Comparison of ENCODE assay signal across 17 cellular contexts in genomic region chr20:5116875-5117274, GRCh38. TPM values are rescaled to one million over a fixed set of nuclear protein-coding genes. Genes with fewer than 3 reads are reported as not detected.
DNase-seq lines count a peak whose midpoint lies in the region; ATAC-seq and TF ChIP-seq lines count a peak whose summit lies in the region.
"Had no signal": no experiment of that assay in that cellular context is flagged by ENCODE, and none has a peak within 500 bp of the region (broad histone marks: within the 10 kb centered on the region; RNA-seq: fewer than 3 reads in every experiment).

No MANE protein-coding gene starts in this region.

- H3K4me3 Mint-ChIP-seq in activated naive CD4-positive, alpha-beta T cell treated with anti-CD3 and anti-CD28 coated beads, Interleukin-2, amount 50 U/mL, for 24 hours, result peak overlapping the region; percentile 90
- peak overlapping the region; percentile 97 for H3K4me3 Mint-ChIP-seq in activated T-helper 17 cell treated with anti-CD3 and anti-CD28 coated beads, Interleukin-2, amount 50 U/mL, for 72 hours
- no peak overlapping the region for H3K4me3 Mint-ChIP-seq in neural progenitor cell

- H3K9ac ChIP-seq in neural progenitor cell, result peak overlapping the region; percentile 90

- intact Hi-C loops in right cardiac atrium (cut with DNase I), result no loop called here

- H3K36me3 ChIP-seq in KOPT-K1 (ENCODE audit: insufficient read depth, low read length) (peaks cover 59% of the 10 kb centered on the region), neural progenitor cell (peaks cover 27% of the 10 kb centered on the region)

- peaks cover 24% of the 10 kb centered on the region for H3K4me1 ChIP-seq in neural progenitor cell
- H3K4me1 ChIP-seq in right cardiac atrium (ENCODE audit: control insufficient read depth, insufficient read depth, low read length), result peaks cover 4% of the 10 kb centered on the region

- WGBS in right cardiac atrium, result 78% methylated on average over 3 of the region's 3 CpGs

- H3K4me2 ChIP-seq in neural progenitor cell, result peak overlapping the region; percentile 86

- H3K4me1 Mint-ChIP-seq in activated naive CD4-positive, alpha-beta T cell treated with anti-CD3 and anti-CD28 coated beads, Interleukin-2, amount 50 U/mL, for 24 hours, result peaks cover 43% of the 10 kb centered on the region
- H3K4me1 Mint-ChIP-seq in activated T-helper 17 cell treated with anti-CD3 and anti-CD28 coated beads, Interleukin-2, amount 50 U/mL, for 72 hours, result peaks cover 34% of the 10 kb centered on the region
- H3K4me1 Mint-ChIP-seq in neural progenitor cell, result peaks cover 42% of the 10 kb centered on the region

- H3K27ac ChIP-seq in KOPT-K1 (ENCODE audit: low read depth, low read length, poor library complexity, severe bottlenecking), result peak overlapping the region; percentile 17
- H3K27ac ChIP-seq in neural progenitor cell, result no peak overlapping the region
- H3K27ac ChIP-seq in right cardiac atrium (ENCODE audit: low read length), result no peak overlapping the region
- H3K27ac ChIP-seq: right atrium auricular region, SJCRH30 had no signal

- TF ChIP-seq CTCF in neural progenitor cell (IDR thresholded peaks at IDR 0.05), result no peak

- H3K27me3 Mint-ChIP-seq in activated naive CD4-positive, alpha-beta T cell treated with anti-CD3 and anti-CD28 coated beads, Interleukin-2, amount 50 U/mL, for 24 hours, result no peaks in the 10 kb centered on the region
- no peaks in the 10 kb centered on the region for H3K27me3 Mint-ChIP-seq in activated T-helper 17 cell treated with anti-CD3 and anti-CD28 coated beads, Interleukin-2, amount 50 U/mL, for 72 hours
- H3K27me3 Mint-ChIP-seq in neural progenitor cell (ENCODE audit: insufficient read depth, low read depth), result peaks cover 5% of the 10 kb centered on the region

- peaks cover 64% of the 10 kb centered on the region for H3K79me2 ChIP-seq in neural progenitor cell (ENCODE audit: low read depth)

- peaks cover 37% of the 10 kb centered on the region for H4K20me1 ChIP-seq in neural progenitor cell (ENCODE audit: low read depth)

- H3K9me3 Mint-ChIP-seq in activated naive CD4-positive, alpha-beta T cell treated with anti-CD3 and anti-CD28 coated beads, Interleukin-2, amount 50 U/mL, for 24 hours, result no peaks in the 10 kb centered on the region
- no peaks in the 10 kb centered on the region for H3K9me3 Mint-ChIP-seq in activated T-helper 17 cell treated with anti-CD3 and anti-CD28 coated beads, Interleukin-2, amount 50 U/mL, for 72 hours
- no peaks in the 10 kb centered on the region for H3K9me3 Mint-ChIP-seq in neural progenitor cell

- no peak overlapping the region for H3K27ac Mint-ChIP-seq in activated naive CD4-positive, alpha-beta T cell treated with anti-CD3 and anti-CD28 coated beads, Interleukin-2, amount 50 U/mL, for 24 hours
- peak overlapping the region; percentile 48 for H3K27ac Mint-ChIP-seq in activated T-helper 17 cell treated with anti-CD3 and anti-CD28 coated beads, Interleukin-2, amount 50 U/mL, for 72 hours
- H3K27ac Mint-ChIP-seq in neural progenitor cell, result no peak overlapping the region

- no peak overlapping the region for H2AFZ ChIP-seq in neural progenitor cell (replicated peaks)

- DNase-seq in activated naive CD4-positive, alpha-beta T cell (lab: John Stamatoyannopoulos, UW), result no peak
- DNase-seq in neural progenitor cell (ENCODE audit: low spot score) (no peak), cerebellar nuclear complex (lab: John Stamatoyannopoulos, UW) (no peak), right cardiac atrium (no peak), pons (ENCODE audit: low spot score) (no peak)
- DNase-seq: activated CD4-positive, CD25-positive, alpha-beta regulatory T cell; activated gamma-delta T cell treated with Interleukin-2 at 50 U/mL for 16 hours; central memory CD4-positive, alpha-beta T cell; DMS79 treated with DMSO at 0.1 percent for 48 hours; Kasumi-1; NCI-H2081 treated with DMSO at 0.1 percent for 48 hours; SJCRH30; stimulated activated CD4-positive, alpha-beta T cell treated with anti-CD3 and anti-CD28 coated beads, Interleukin-2, amount 100 ng/mL, for 48 hours had no signal

- H3F3A ChIP-seq in neural progenitor cell (ENCODE audit: low read depth), result peaks cover 59% of the 10 kb centered on the region

- peaks cover 23% of the 10 kb centered on the region for H3K36me3 Mint-ChIP-seq in activated naive CD4-positive, alpha-beta T cell treated with anti-CD3 and anti-CD28 coated beads, Interleukin-2, amount 50 U/mL, for 24 hours
- H3K36me3 Mint-ChIP-seq in activated T-helper 17 cell treated with anti-CD3 and anti-CD28 coated beads, Interleukin-2, amount 50 U/mL, for 72 hours (ENCODE audit: low read depth), result peaks cover 83% of the 10 kb centered on the region
- peaks cover 23% of the 10 kb centered on the region for H3K36me3 Mint-ChIP-seq in neural progenitor cell

- ATAC-seq in activated T-helper 17 cell treated with anti-CD3 and anti-CD28 coated beads, Interleukin-2, amount 50 U/mL, for 72 hours (replicated peaks), result no peak
- ATAC-seq in right cardiac atrium, result no peak

- H3K27me3 ChIP-seq in neural progenitor cell (no peaks in the 10 kb centered on the region), right cardiac atrium (ENCODE audit: control insufficient read depth, insufficient read depth) (no peaks in the 10 kb centered on the region)
- H3K27me3 ChIP-seq: right atrium auricular region, SJCRH30 had no signal

- H3K4me3 ChIP-seq in neural progenitor cell (peak overlapping the region; percentile 75), right cardiac atrium (ENCODE audit: low read length) (no peak overlapping the region)
- H3K4me3 ChIP-seq: right atrium auricular region had no signal

- H3K9me3 ChIP-seq in KOPT-K1 (ENCODE audit: insufficient read depth, low read length, poor library complexity, severe bottlenecking) (no peaks in the 10 kb centered on the region), neural progenitor cell (ENCODE audit: low read depth) (no peaks in the 10 kb centered on the region), right cardiac atrium (ENCODE audit: control insufficient read depth, low read length) (no peaks in the 10 kb centered on the region)
- H3K9me3 ChIP-seq: right atrium auricular region, SJCRH30 had no signal

RNA-seq across cellular contexts. Expression of gene PCNA, which starts 2.9 kb away (rescaled TPM):
- total RNA-seq in activated T-helper 17 cell treated with anti-CD3 and anti-CD28 coated beads, Interleukin-2, amount 50 U/mL, for 72 hours, result 100 to 1,000 TPM; 346 to 572 TPM
- total RNA-seq in neural progenitor cell (ENCODE audit: low replicate concordance) (245 and 323 TPM in 2 replicates), right cardiac atrium (10 to 100 TPM; 19.4 to 36.8 (median 25.7) TPM)
- 41.4 TPM for polyA plus RNA-seq in right cardiac atrium

RNA-seq across cellular contexts. Expression of gene TMEM230, which starts 4.0 kb away (rescaled TPM):
- 10 to 100 TPM; 50.6 to 64.2 TPM for total RNA-seq in activated T-helper 17 cell treated with anti-CD3 and anti-CD28 coated beads, Interleukin-2, amount 50 U/mL, for 72 hours
- 84.3 and 117 TPM in 2 replicates for total RNA-seq in neural progenitor cell (ENCODE audit: low replicate concordance)
- 100 to 1,000 TPM in 3 of 4 donors, 10 to 100 TPM in 1; 98.7 to 116 (median 110) TPM for total RNA-seq in right cardiac atrium
- 178 TPM for polyA plus RNA-seq in right cardiac atrium

RNA-seq across cellular contexts. Expression of gene CDS2, which starts 9.9 kb away (rescaled TPM):
- total RNA-seq in activated T-helper 17 cell treated with anti-CD3 and anti-CD28 coated beads, Interleukin-2, amount 50 U/mL, for 72 hours, result 10 to 100 TPM; 53.8 to 70.5 TPM
- total RNA-seq in neural progenitor cell (ENCODE audit: low replicate concordance), result 53.8 and 59.8 TPM in 2 replicates
- 10 to 100 TPM; 79.4 to 98.6 (median 88.2) TPM for total RNA-seq in right cardiac atrium
- 29.1 TPM for polyA plus RNA-seq in right cardiac atrium
